ENCODE assay signal across 13 cellular contexts in genomic region chr15:60583946-60584345, GRCh38.
DNase-seq lines count a peak whose midpoint lies in the region; ATAC-seq and TF ChIP-seq lines count a peak whose summit lies in the region.
"Had no signal": no experiment of that assay in that cellular context is flagged by ENCODE, and none has a peak within 500 bp of the region (broad histone marks: within the 10 kb centered on the region; RNA-seq: fewer than 3 reads in every experiment).

No MANE protein-coding gene starts in this region.

- H3K9me3 ChIP-seq in mesenchymal stem cell (ENCODE audit: control insufficient read depth, low read length) = no peaks in the 10 kb centered on the region
- no peaks in the 10 kb centered on the region for H3K9me3 ChIP-seq in WERI-Rb-1 (ENCODE audit: severe bottlenecking)
- H3K9me3 ChIP-seq: tibial nerve had no signal

- H4K8ac ChIP-seq in mesenchymal stem cell (ENCODE audit: low read length) = no peak overlapping the region

- H3K27ac Mint-ChIP-seq in GM23338 = peak overlapping the region; percentile 82; the same call in 1 of the 2 replicates
- H3K27ac Mint-ChIP-seq in activated T-helper 1 cell treated with anti-CD3 and anti-CD28 coated beads, Interleukin-12 subunit alpha, Interleukin-12 subunit beta, Interleukin-2, Interleukin-4 antibody, amounts not matched to agents 30 ng/mL and 10 ng/mL and 1 ng/mL, durations not matched to agents 14 hours and 24 hours and 36 hours = peak overlapping the region; percentile 95

- ATAC-seq in GM23338 (peak; percentile 71), GM19023 (IDR thresholded peaks at IDR 0.05; ENCODE audit: unreplicated experiment) (no peak)

- H3K9me2 ChIP-seq in GM23338 (ENCODE audit: insufficient read depth) = no peaks in the 10 kb centered on the region

- H2BK120ac ChIP-seq in mesenchymal stem cell (ENCODE audit: low read depth, low read length) = no peak overlapping the region

- no peaks in the 10 kb centered on the region for H3F3A ChIP-seq in GM23338 (replicated peaks; ENCODE audit: low read depth)

- intact Hi-C loops in activated T-helper 1 cell treated with anti-CD3 and anti-CD28 coated beads, Interleukin-12 subunit alpha, Interleukin-12 subunit beta, Interleukin-2, Interleukin-4 antibody, amounts not matched to agents 30 ng/mL and 10 ng/mL and 1 ng/mL, durations not matched to agents 14 hours and 24 hours and 36 hours (cut with micrococcal nuclease) = loop anchor here (1.0 to 5.0 kb wide), 16 partner anchors 8 to 1652 kb away; partner anchors contain the start of genes BNIP2 and SLTM

- H3K36me3 ChIP-seq in GM23338 (ENCODE audit: insufficient read depth) = no peaks in the 10 kb centered on the region
- no peaks in the 10 kb centered on the region for H3K36me3 ChIP-seq in mesenchymal stem cell (ENCODE audit: control insufficient read depth in 1 of 2, insufficient read depth in 2 of 2, low read depth in 1 of 2, low read length in 2 of 2)
- H3K36me3 ChIP-seq in WERI-Rb-1 = no peaks in the 10 kb centered on the region
- H3K36me3 ChIP-seq: tibial nerve had no signal

- H3K14ac ChIP-seq in mesenchymal stem cell (ENCODE audit: low read length in 2 of 2) = no peak overlapping the region

- peaks cover 8% of the 10 kb centered on the region; the same call in 1 of the 2 replicates for H3K79me2 ChIP-seq in GM23338 (replicated peaks; ENCODE audit: insufficient read depth)

- H3K4me3 Mint-ChIP-seq in GM23338 = no peak overlapping the region
- peak overlapping the region; percentile 58 for H3K4me3 Mint-ChIP-seq in activated T-helper 1 cell treated with anti-CD3 and anti-CD28 coated beads, Interleukin-12 subunit alpha, Interleukin-12 subunit beta, Interleukin-2, Interleukin-4 antibody, amounts not matched to agents 30 ng/mL and 10 ng/mL and 1 ng/mL, durations not matched to agents 14 hours and 24 hours and 36 hours

- H2AK5ac ChIP-seq in mesenchymal stem cell (ENCODE audit: low read length, severe bottlenecking) = no peak overlapping the region

- H3K23ac ChIP-seq in mesenchymal stem cell (ENCODE audit: low read length in 2 of 2) = no peak overlapping the region

- H3K4me2 ChIP-seq in GM23338 (no peak overlapping the region), mesenchymal stem cell (ENCODE audit: low read length, poor library complexity, severe bottlenecking) (no peak overlapping the region)

- no peak overlapping the region for H3K4ac ChIP-seq in mesenchymal stem cell (ENCODE audit: low read depth in 1 of 2, low read length in 2 of 2)

- H3K4me1 ChIP-seq in GM23338 (ENCODE audit: insufficient read depth) = peaks cover 35% of the 10 kb centered on the region
- H3K4me1 ChIP-seq in mesenchymal stem cell (ENCODE audit: control insufficient read depth, insufficient read depth, low read depth, low read length) = no peaks in the 10 kb centered on the region

- H3K27me3 Mint-ChIP-seq in GM23338 (ENCODE audit: insufficient read depth, low read depth, poor library complexity) = peaks cover 1% of the 10 kb centered on the region
- no peaks in the 10 kb centered on the region for H3K27me3 Mint-ChIP-seq in activated T-helper 1 cell treated with anti-CD3 and anti-CD28 coated beads, Interleukin-12 subunit alpha, Interleukin-12 subunit beta, Interleukin-2, Interleukin-4 antibody, amounts not matched to agents 30 ng/mL and 10 ng/mL and 1 ng/mL, durations not matched to agents 14 hours and 24 hours and 36 hours (ENCODE audit: insufficient read depth)

- no peaks in the 10 kb centered on the region for H4K20me1 ChIP-seq in GM23338 (replicated peaks; ENCODE audit: insufficient read depth)

- H3K4me3 ChIP-seq in GM23338 (no peak overlapping the region), mesenchymal stem cell (ENCODE audit: insufficient read depth in 1 of 2, low read depth in 1 of 2, low read length in 2 of 2) (no peak overlapping the region), WERI-Rb-1 (ENCODE audit: low read depth, low read length) (no peak overlapping the region)
- H3K4me3 ChIP-seq: tibial nerve had no signal

- no peak overlapping the region for H3K18ac ChIP-seq in mesenchymal stem cell (ENCODE audit: low read depth in 1 of 2, low read length in 2 of 2)

- TF ChIP-seq CTCF in GM23338 (conservative IDR thresholded peaks at IDR 0.05; ENCODE audit: low read depth in 2 of 2) (peak in 1 of 2 experiments; percentile 22; a peak in 2 of 4 replicates), WERI-Rb-1 (IDR thresholded peaks at IDR 0.05; ENCODE audit: low read depth, low read length) (no peak)

- H3K4me1 Mint-ChIP-seq in GM23338 = peaks cover 41% of the 10 kb centered on the region
- H3K4me1 Mint-ChIP-seq in activated T-helper 1 cell treated with anti-CD3 and anti-CD28 coated beads, Interleukin-12 subunit alpha, Interleukin-12 subunit beta, Interleukin-2, Interleukin-4 antibody, amounts not matched to agents 30 ng/mL and 10 ng/mL and 1 ng/mL, durations not matched to agents 14 hours and 24 hours and 36 hours (ENCODE audit: low read depth) = peaks cover 98% of the 10 kb centered on the region

- no peak overlapping the region for H2BK12ac ChIP-seq in mesenchymal stem cell (ENCODE audit: low read length in 2 of 2)

- WGBS in mesenchymal stem cell = 73% methylated on average over 3 of the region's 3 CpGs

- H3K9me3 Mint-ChIP-seq in GM23338 = no peaks in the 10 kb centered on the region
- no peaks in the 10 kb centered on the region for H3K9me3 Mint-ChIP-seq in activated T-helper 1 cell treated with anti-CD3 and anti-CD28 coated beads, Interleukin-12 subunit alpha, Interleukin-12 subunit beta, Interleukin-2, Interleukin-4 antibody, amounts not matched to agents 30 ng/mL and 10 ng/mL and 1 ng/mL, durations not matched to agents 14 hours and 24 hours and 36 hours

- no peak overlapping the region for H2BK15ac ChIP-seq in mesenchymal stem cell (ENCODE audit: low read depth, poor library complexity, severe bottlenecking)

- no peaks in the 10 kb centered on the region for H3K36me3 Mint-ChIP-seq in GM23338 (ENCODE audit: low read depth)
- H3K36me3 Mint-ChIP-seq in activated T-helper 1 cell treated with anti-CD3 and anti-CD28 coated beads, Interleukin-12 subunit alpha, Interleukin-12 subunit beta, Interleukin-2, Interleukin-4 antibody, amounts not matched to agents 30 ng/mL and 10 ng/mL and 1 ng/mL, durations not matched to agents 14 hours and 24 hours and 36 hours (ENCODE audit: low read depth) = peaks cover 13% of the 10 kb centered on the region

- H3K27me3 ChIP-seq in GM23338 (ENCODE audit: insufficient read depth) (peaks cover 7% of the 10 kb centered on the region), mesenchymal stem cell (ENCODE audit: control insufficient read depth in 1 of 2, insufficient read depth in 1 of 2, low read length in 2 of 2) (peaks cover 0 to 24% of the 10 kb centered on the region in 2 experiments), WERI-Rb-1 (ENCODE audit: insufficient read depth, low read depth, severe bottlenecking) (no peaks in the 10 kb centered on the region)
- H3K27me3 ChIP-seq: tibial nerve had no signal

- no peak overlapping the region for H2BK5ac ChIP-seq in mesenchymal stem cell (ENCODE audit: low read depth, low read length, poor library complexity, severe bottlenecking)

- no peaks in the 10 kb centered on the region for H3K79me1 ChIP-seq in mesenchymal stem cell (replicated peaks; ENCODE audit: low read length, poor library complexity, severe bottlenecking)

- H3K27ac ChIP-seq in GM23338 (ENCODE audit: low read depth) (no peak overlapping the region), mesenchymal stem cell (ENCODE audit: low read length, poor library complexity, severe bottlenecking) (no peak overlapping the region), WERI-Rb-1 (no peak overlapping the region)

- peak; percentile 16 to 18 for DNase-seq in NCI-H524 (lab: John Stamatoyannopoulos, UW)
- no peak for DNase-seq in NCI-H524 treated with DMSO at 0.1 percent for 48 hours (lab: John Stamatoyannopoulos, UW)
- peak; percentile 64 for DNase-seq in GM23338 (ENCODE audit: low spot score)
- no peak for DNase-seq in activated T-helper 1 cell treated with anti-CD3 and anti-CD28 coated beads, Interleukin-12 subunit alpha, Interleukin-12 subunit beta, Interleukin-2, Interleukin-4 antibody, amounts not matched to agents 30 ng/mL and 10 ng/mL and 1 ng/mL, durations not matched to agents 14 hours and 24 hours and 36 hours (ENCODE audit: low spot score)
- DNase-seq in mesenchymal stem cell = no peak
- DNase-seq in SKM-1 (lab: John Stamatoyannopoulos, UW; ENCODE audit: unreplicated experiment) = no peak
- no peak for DNase-seq in WERI-Rb-1
- DNase-seq: EL; NCI-H2171 treated with DMSO at 0.1 percent for 48 hours; stimulated activated CD4-positive, alpha-beta T cell treated with anti-CD3 and anti-CD28 coated beads, Interleukin-4, amount 100 ng/mL, for 4 hours; SW 1271 had no signal

- no peak overlapping the region for H2AFZ ChIP-seq in GM23338
- H2AFZ ChIP-seq in mesenchymal stem cell (ENCODE audit: low read depth, low read length) = no peak overlapping the region

- H3K9ac ChIP-seq in mesenchymal stem cell (ENCODE audit: low read length) = peak overlapping the region; percentile 3

- no peak overlapping the region for H4K91ac ChIP-seq in mesenchymal stem cell (ENCODE audit: low read length)

TF ChIP-seq in GM23338, 12 proteins besides CTCF, POLR2A, EP300 and RAD21:
- TF ChIP-seq ZNF331 (CRISPR knock-in tag; IDR thresholded peaks at IDR 0.05; ENCODE audit: low read depth) (no peak), REST (IDR thresholded peaks at IDR 0.05; ENCODE audit: unreplicated experiment) (no peak)

Comparison
In these comparisons a context has a peak if more than half of its experiments do, and no peak if none do; other contexts are left out.
1. DNase-seq: peak in NCI-H524 (2 of 2) and GM23338 (single experiment); none in NCI-H524 treated with DMSO at 0.1 percent for 48 hours (single experiment), activated T-helper 1 cell treated with anti-CD3 and anti-CD28 coated beads, Interleukin-12 subunit alpha, Interleukin-12 subunit beta, Interleukin-2, Interleukin-4 antibody, amounts not matched to agents 30 ng/mL and 10 ng/mL and 1 ng/mL, durations not matched to agents 14 hours and 24 hours and 36 hours (single experiment), mesenchymal stem cell (single experiment), SKM-1 (single experiment) and WERI-Rb-1 (single experiment).